Comparison of ENCODE assay signal across 8 cellular contexts in genomic region chr1:11059990-11060948, GRCh38. TPM values are rescaled to one million over a fixed set of nuclear protein-coding genes. Genes with fewer than 3 reads are reported as not detected.
DNase-seq lines count a peak whose midpoint lies in the region; ATAC-seq and TF ChIP-seq lines count a peak whose summit lies in the region.

SRM (minus strand) TSS chr1:11060018; CDS start chr1:11059943, 75 bp downstream.

- H3K4me3 ChIP-seq in DND-41 (ENCODE audit: low read depth in 1 of 2, low read length in 2 of 2) (peak within 1 kb of the TSS; percentile 95 to 99), Karpas-422 (ENCODE audit: low read length) (peak within 1 kb of the TSS; percentile 97)
- H3K4me3 ChIP-seq in naive thymus-derived CD4-positive, alpha-beta T cell (ENCODE audit: low read length), result peak within 1 kb of the TSS; percentile 92

- H3K9me3 Mint-ChIP-seq in naive thymus-derived CD4-positive, alpha-beta T cell, result no peaks in the 10 kb centered on the region
- H3K9me3 Mint-ChIP-seq in stimulated activated memory B cell treated with anti-CD40 and anti-IgM and Interleukin-4, amounts not matched to agents 10 μg/mL and 1 μg/mL and 100 μg/mL, for 72 hours, result no peaks in the 10 kb centered on the region

- H3K4me1 ChIP-seq in DND-41 (ENCODE audit: insufficient read depth, low read length), result peaks cover 34% of the 10 kb centered on the region
- H3K4me1 ChIP-seq in Karpas-422 (ENCODE audit: low read length), result peaks cover 30% of the 10 kb centered on the region
- H3K4me1 ChIP-seq in naive thymus-derived CD4-positive, alpha-beta T cell (ENCODE audit: control insufficient read depth in 2 of 2, insufficient read depth in 2 of 2, low read length in 2 of 2), result peaks cover 5 to 19% of the 10 kb centered on the region in 2 donors

- H3K27me3 Mint-ChIP-seq in naive thymus-derived CD4-positive, alpha-beta T cell, result no peaks in the 10 kb centered on the region
- H3K27me3 Mint-ChIP-seq in stimulated activated memory B cell treated with anti-CD40 and anti-IgM and Interleukin-4, amounts not matched to agents 10 μg/mL and 1 μg/mL and 100 μg/mL, for 72 hours, result no peaks in the 10 kb centered on the region

- intact Hi-C loops in naive thymus-derived CD4-positive, alpha-beta T cell (cut with micrococcal nuclease), result loop anchor here (1.0 to 2.0 kb wide), 6 partner anchors 23 to 213 kb away; partner anchors contain the start of genes EXOSC10 (in 2 of the 2), MTOR (in 2 of the 2), TARDBP (in 2 of the 2) and UBIAD1 (in 1 of the 2)

- H3K9ac ChIP-seq in DND-41 (ENCODE audit: low read depth, low read length) (peak within 1 kb of the TSS; percentile 83), Karpas-422 (ENCODE audit: low read length) (peak within 1 kb of the TSS; percentile 94)

- H2AFZ ChIP-seq in DND-41 (ENCODE audit: low read depth, low read length), result peak within 1 kb of the TSS; percentile 88
- H2AFZ ChIP-seq in Karpas-422 (ENCODE audit: low read length), result peak within 1 kb of the TSS; percentile 59; the same call in 1 of the 2 replicates

- ATAC-seq in DND-41 (ENCODE audit: insufficient read depth, low read depth) (peak; percentile 97), GM21825 (IDR thresholded peaks at IDR 0.05; ENCODE audit: unreplicated experiment) (peak; percentile 91)
- peak; percentile 97 for ATAC-seq in naive thymus-derived CD4-positive, alpha-beta T cell
- peak; percentile 97 for ATAC-seq in stimulated activated memory B cell treated with anti-CD40 and anti-IgM and Interleukin-4, amounts not matched to agents 10 μg/mL and 1 μg/mL and 100 μg/mL, for 72 hours

- H3K9me3 ChIP-seq in DND-41 (ENCODE audit: insufficient read depth, low read length, severe bottlenecking) (no peaks in the 10 kb centered on the region), Karpas-422 (ENCODE audit: low read length) (no peaks in the 10 kb centered on the region)
- H3K9me3 ChIP-seq in naive thymus-derived CD4-positive, alpha-beta T cell (ENCODE audit: control insufficient read depth in 2 of 3, low read length in 3 of 3), result peaks cover 0 to 4% (median 0%) of the 10 kb centered on the region in 3 experiments

- CTCF ChIA-PET in naive thymus-derived CD4-positive, alpha-beta T cell (lab: Charles Lee), result interaction anchor here (0.6 to 2.3 kb wide), 2 partner anchors 18 to 22 kb away, joined by 3 to 11 read pairs; no protein-coding TSS in a partner anchor

- peak; percentile 8 for TF ChIP-seq CTCF in DND-41 (IDR thresholded peaks at IDR 0.05; ENCODE audit: borderline replicate concordance, extremely low read depth, low read length, poor library complexity, severe bottlenecking)

- H3K4me3 Mint-ChIP-seq in naive thymus-derived CD4-positive, alpha-beta T cell, result peak within 1 kb of the TSS; percentile 91 to 98 (median 93)
- H3K4me3 Mint-ChIP-seq in stimulated activated memory B cell treated with anti-CD40 and anti-IgM and Interleukin-4, amounts not matched to agents 10 μg/mL and 1 μg/mL and 100 μg/mL, for 72 hours, result peak within 1 kb of the TSS; percentile 92

- peaks cover 0 to 16% (median 4%) of the 10 kb centered on the region in 5 donors for H3K36me3 Mint-ChIP-seq in naive thymus-derived CD4-positive, alpha-beta T cell
- peaks cover 28% of the 10 kb centered on the region for H3K36me3 Mint-ChIP-seq in stimulated activated memory B cell treated with anti-CD40 and anti-IgM and Interleukin-4, amounts not matched to agents 10 μg/mL and 1 μg/mL and 100 μg/mL, for 72 hours

- H3K9me2 ChIP-seq in Karpas-422 (replicated peaks; ENCODE audit: insufficient read depth, low read length), result no peaks in the 10 kb centered on the region

- H4K20me1 ChIP-seq in DND-41 (ENCODE audit: insufficient read depth, low read length) (peaks cover 10% of the 10 kb centered on the region; the same call in 1 of the 2 replicates), Karpas-422 (ENCODE audit: insufficient read depth, low read depth, low read length) (peaks cover 15% of the 10 kb centered on the region; the same call in 1 of the 2 replicates)

- DNase-seq in DND-41 (peak; percentile 92), Karpas-422 (peak; percentile 96), RPMI7951 (ENCODE audit: low read depth) (peak; percentile 90), fibroblast of gingiva (ENCODE audit: low read depth) (peak; percentile 87)
- DNase-seq in activated T-helper 1 cell treated with anti-CD3 and anti-CD28 coated beads, Interleukin-2, amount 50 U/mL, for 16 hours (ENCODE audit: low read depth in 1 of 2, low spot score in 1 of 2), result peak; percentile 80 to 89
- DNase-seq in naive thymus-derived CD4-positive, alpha-beta T cell, result peak; percentile 84 to 95 (median 91)

- POLR2A ChIA-PET in naive thymus-derived CD4-positive, alpha-beta T cell (lab: Charles Lee), result interaction anchor here (0.6 to 2.9 kb wide), 11 partner anchors 15 to 1389 kb away, joined by 3 to 12 read pairs (median 3); partner anchors contain the start of genes EXOSC10 and TARDBP

- peaks cover 6 to 37% (median 24%) of the 10 kb centered on the region in 7 donors for H3K4me1 Mint-ChIP-seq in naive thymus-derived CD4-positive, alpha-beta T cell
- peaks cover 52% of the 10 kb centered on the region for H3K4me1 Mint-ChIP-seq in stimulated activated memory B cell treated with anti-CD40 and anti-IgM and Interleukin-4, amounts not matched to agents 10 μg/mL and 1 μg/mL and 100 μg/mL, for 72 hours

- H3K27ac ChIP-seq in DND-41 (ENCODE audit: low read length), result peak within 1 kb of the TSS; percentile 77
- peak within 1 kb of the TSS; percentile 73 for H3K27ac ChIP-seq in Karpas-422 (ENCODE audit: low read length)
- peak within 1 kb of the TSS; percentile 85 for H3K27ac ChIP-seq in naive thymus-derived CD4-positive, alpha-beta T cell (ENCODE audit: low read depth, low read length)

- H3K79me2 ChIP-seq in DND-41 (ENCODE audit: insufficient read depth, low read length) (peaks cover 37% of the 10 kb centered on the region), Karpas-422 (ENCODE audit: low read length) (peaks cover 31% of the 10 kb centered on the region)

- peak within 1 kb of the TSS; percentile 81 to 95 (median 91) for H3K27ac Mint-ChIP-seq in naive thymus-derived CD4-positive, alpha-beta T cell
- peak within 1 kb of the TSS; percentile 89 for H3K27ac Mint-ChIP-seq in stimulated activated memory B cell treated with anti-CD40 and anti-IgM and Interleukin-4, amounts not matched to agents 10 μg/mL and 1 μg/mL and 100 μg/mL, for 72 hours

- H3K36me3 ChIP-seq in DND-41 (ENCODE audit: insufficient read depth, low read length), result peaks cover 45% of the 10 kb centered on the region
- peaks cover 27% of the 10 kb centered on the region; the same call in 1 of the 2 replicates for H3K36me3 ChIP-seq in Karpas-422 (ENCODE audit: insufficient read depth, low read length)
- peaks cover 2 to 19% (median 10%) of the 10 kb centered on the region in 3 experiments for H3K36me3 ChIP-seq in naive thymus-derived CD4-positive, alpha-beta T cell (ENCODE audit: control insufficient read depth in 2 of 3, insufficient read depth in 3 of 3, low read length in 3 of 3)

- no peaks in the 10 kb centered on the region for H3K27me3 ChIP-seq in DND-41 (ENCODE audit: insufficient read depth, low read length, poor library complexity)
- no peaks in the 10 kb centered on the region for H3K27me3 ChIP-seq in Karpas-422 (ENCODE audit: low read length)
- no peaks in the 10 kb centered on the region for H3K27me3 ChIP-seq in naive thymus-derived CD4-positive, alpha-beta T cell (ENCODE audit: control insufficient read depth in 2 of 2, insufficient read depth in 2 of 2, low read length in 2 of 2)

- H3K4me2 ChIP-seq in DND-41 (ENCODE audit: insufficient read depth, low read length), result peak within 1 kb of the TSS; percentile 97
- H3K4me2 ChIP-seq in Karpas-422 (ENCODE audit: low read depth, low read length, poor library complexity, severe bottlenecking), result peak within 1 kb of the TSS; percentile 97

RNA-seq across cellular contexts. Expression of gene SRM, which starts in this region (rescaled TPM):
- 50.3 and 54.0 TPM in 2 replicates for total RNA-seq in Karpas-422 (2014; rRNA removed; shearing (Covaris generic); ENCODE audit: low replicate concordance)
- total RNA-seq in RPMI7951 (2014; rRNA removed; shearing (Covaris generic)), result 35.6 and 41.8 TPM in 2 replicates
- 100 to 1,000 TPM in 1 of 5 experiments, 10 to 100 TPM in 4; 30.9 to 116 (median 44.1) TPM for total RNA-seq in naive thymus-derived CD4-positive, alpha-beta T cell
- polyA plus RNA-seq in naive thymus-derived CD4-positive, alpha-beta T cell, result 100 to 1,000 TPM in 1 of 2 donors, 10 to 100 TPM in 1; 75.6 to 128 TPM

Comparison
In these comparisons a context has a peak if more than half of its experiments do, and no peak if none do; other contexts are left out.
1. Peak in every context shown above with its lines: DNase-seq, ATAC-seq, H3K4me3 ChIP-seq and H3K27ac ChIP-seq.